ENCODE assay signal across 32 cellular contexts in genomic region chr10:26278295-26278694, GRCh38.
"Had no signal": no experiment of that assay in that cellular context is flagged by ENCODE, and none has a peak within 500 bp of the region (broad histone marks: within the 10 kb centered on the region; RNA-seq: fewer than 3 reads in every experiment).

No MANE protein-coding gene starts in this region.

- H3K9me3 Mint-ChIP-seq: naive thymus-derived CD8-positive, alpha-beta T cell; natural killer cell treated with Interleukin-12 subunit alpha and Interleukin-12 subunit beta and Interleukin-15 and Interleukin-18, amount 100 ng/mL, for 72 hours; nephron progenitor cell; neural crest cell; stimulated activated memory B cell treated with anti-CD40 and anti-IgM and Interleukin-4, amounts not matched to agents 10 μg/mL and 1 μg/mL and 100 μg/mL, for 72 hours; stimulated activated naive CD8-positive, alpha-beta T cell treated with anti-CD3 and anti-CD28 coated beads, Interleukin-15, amount 100 ng/mL, for 72 hours had no signal

- H3K4me1 Mint-ChIP-seq: neural crest cell; stimulated activated memory B cell treated with anti-CD40 and anti-IgM and Interleukin-4, amounts not matched to agents 10 μg/mL and 1 μg/mL and 100 μg/mL, for 72 hours; stimulated activated naive CD8-positive, alpha-beta T cell treated with anti-CD3 and anti-CD28 coated beads, Interleukin-15, amount 100 ng/mL, for 72 hours had no signal

- H3K27ac Mint-ChIP-seq: naive thymus-derived CD8-positive, alpha-beta T cell; natural killer cell treated with Interleukin-12 subunit alpha and Interleukin-12 subunit beta and Interleukin-15 and Interleukin-18, amount 100 ng/mL, for 72 hours; progenitor cell of endocrine pancreas; stimulated activated memory B cell treated with anti-CD40 and anti-IgM and Interleukin-4, amounts not matched to agents 10 μg/mL and 1 μg/mL and 100 μg/mL, for 72 hours had no signal

- H3K36me3 ChIP-seq: ovary, spleen, suprapubic skin, tibial artery, transverse colon, upper lobe of left lung, vagina had no signal

- H3K4me2 ChIP-seq: smooth muscle cell had no signal

- H3K79me2 ChIP-seq: parathyroid adenoma had no signal

- H3K36me3 Mint-ChIP-seq: naive thymus-derived CD8-positive, alpha-beta T cell; natural killer cell treated with Interleukin-12 subunit alpha and Interleukin-12 subunit beta and Interleukin-15 and Interleukin-18, amount 100 ng/mL, for 72 hours; stimulated activated memory B cell treated with anti-CD40 and anti-IgM and Interleukin-4, amounts not matched to agents 10 μg/mL and 1 μg/mL and 100 μg/mL, for 72 hours had no signal

- H3K9ac ChIP-seq: parathyroid adenoma had no signal

- H3K27ac ChIP-seq: ovary, parathyroid adenoma, psoas muscle, skin epidermis, spleen, suprapubic skin, testis, tibial artery, transverse colon, upper lobe of left lung, vagina had no signal

- DNase-seq: naive thymus-derived CD8-positive, alpha-beta T cell; nephron progenitor cell; occipital lobe; ovary; posterior cingulate gyrus; psoas muscle; right cardiac atrium; spleen; stimulated activated CD4-positive, alpha-beta T cell treated with anti-CD3 and anti-CD28 coated beads, Interleukin-12 subunit alpha, Interleukin-12 subunit beta, amount 100 ng/mL, for 4 hours; stimulated activated CD4-positive, alpha-beta T cell treated with anti-CD3 and anti-CD28 coated beads, Interleukin-1b, Interleukin-23, amount 100 ng/mL, for 48 hours; stimulated activated CD4-positive, alpha-beta T cell treated with anti-CD3 and anti-CD28 coated beads, Interleukin-4, amount 100 ng/mL, for 1 hour; stimulated activated CD4-positive, alpha-beta T cell treated with anti-CD3 and anti-CD28 coated beads, Interleukin-4, amount 100 ng/mL, for 4 hours; stimulated activated CD8-positive, alpha-beta memory T cell treated with anti-CD3 and anti-CD28 coated beads, Interleukin-4, amount 100 ng/mL, for 48 hours; stimulated activated naive CD4-positive, alpha-beta T cell; stimulated activated naive CD8-positive, alpha-beta T cell treated with anti-CD3 and anti-CD28 coated beads, Interleukin-15, amount 100 ng/mL, for 72 hours; stimulated activated naive CD8-positive, alpha-beta T cell treated with anti-CD3 and anti-CD28 coated beads, Interleukin-15, Interleukin-2, amounts not matched to agents 100 U/mL and 50 U/mL, for 24 hours; substantia nigra; testis; tibial artery; transverse colon; upper lobe of left lung had no signal

- H2AFZ ChIP-seq: parathyroid adenoma had no signal

- H3K4me1 ChIP-seq: parathyroid adenoma, psoas muscle, spleen, suprapubic skin, testis, tibial artery, transverse colon, upper lobe of left lung, vagina had no signal

- H3K27me3 ChIP-seq: ovary, testis, tibial artery, transverse colon, upper lobe of left lung, vagina had no signal

- H3K4me3 Mint-ChIP-seq: naive thymus-derived CD8-positive, alpha-beta T cell; natural killer cell treated with Interleukin-12 subunit alpha and Interleukin-12 subunit beta and Interleukin-15 and Interleukin-18, amount 100 ng/mL, for 72 hours; nephron progenitor cell; neural crest cell; stimulated activated memory B cell treated with anti-CD40 and anti-IgM and Interleukin-4, amounts not matched to agents 10 μg/mL and 1 μg/mL and 100 μg/mL, for 72 hours; stimulated activated naive CD8-positive, alpha-beta T cell treated with anti-CD3 and anti-CD28 coated beads, Interleukin-15, amount 100 ng/mL, for 72 hours had no signal

- H3K4me3 ChIP-seq: ovary, psoas muscle, skin epidermis, smooth muscle cell, spleen, suprapubic skin, testis, tibial artery, transverse colon, upper lobe of left lung, vagina had no signal

- H3K9me3 ChIP-seq: ovary, psoas muscle, spleen, suprapubic skin, testis, tibial artery, transverse colon, upper lobe of left lung, vagina had no signal

- FAIRE-seq: urothelium cell line had no signal

- ATAC-seq: naive thymus-derived CD8-positive, alpha-beta T cell; natural killer cell treated with Interleukin-12 subunit alpha and Interleukin-12 subunit beta and Interleukin-15 and Interleukin-18, amount 100 ng/mL, for 72 hours; psoas muscle; right cardiac atrium; sciatic nerve; stimulated activated memory B cell treated with anti-CD40 and anti-IgM and Interleukin-4, amounts not matched to agents 10 μg/mL and 1 μg/mL and 100 μg/mL, for 72 hours; stimulated activated naive CD8-positive, alpha-beta T cell treated with anti-CD3 and anti-CD28 coated beads, Interleukin-15, amount 100 ng/mL, for 72 hours; stimulated activated naive CD8-positive, alpha-beta T cell treated with anti-CD3 and anti-CD28 coated beads, Interleukin-15, Interleukin-2, amounts not matched to agents 100 U/mL and 50 U/mL, for 24 hours had no signal
